21 cellular contexts compared by ENCODE assay signal in genomic region chr4:8345053-8345945, GRCh38.
DNase-seq lines count a peak whose midpoint lies in the region; ATAC-seq and TF ChIP-seq lines count a peak whose summit lies in the region.
"Had no signal": no experiment of that assay in that cellular context is flagged by ENCODE, and none has a peak within 500 bp of the region (broad histone marks: within the 10 kb centered on the region; RNA-seq: fewer than 3 reads in every experiment).

No MANE protein-coding gene starts in this region.

- CTCF ChIA-PET in mammary epithelial cell (lab: Charles Lee; ENCODE audit: low non-redundant PET) = no interaction called here

- H3K27ac ChIP-seq in osteoblast (ENCODE audit: low read depth, low read length) = no peak overlapping the region
- no peak overlapping the region for H3K27ac ChIP-seq in vagina
- no peak overlapping the region for H3K27ac ChIP-seq in mammary epithelial cell (ENCODE audit: insufficient read depth, low read depth, low read length)
- H3K27ac ChIP-seq: 22Rv1; BLaER1 treated with 17β-estradiol and CSF1 and Interleukin-3, amounts not matched to agents 10 nM and 100 nM; SJSA1 had no signal

- H3K36me3 ChIP-seq in osteoblast (ENCODE audit: insufficient read depth, low read length) (no peaks in the 10 kb centered on the region), vagina (no peaks in the 10 kb centered on the region), mammary epithelial cell (ENCODE audit: insufficient read depth, low read length) (no peaks in the 10 kb centered on the region)
- H3K36me3 ChIP-seq: BLaER1 treated with 17β-estradiol and CSF1 and Interleukin-3, amounts not matched to agents 10 nM and 100 nM; SJSA1 had no signal

- H3K4me2 ChIP-seq in osteoblast (ENCODE audit: insufficient read depth, low read length) (no peak overlapping the region), mammary epithelial cell (ENCODE audit: insufficient read depth, low read depth, low read length) (no peak overlapping the region)
- H3K4me2 ChIP-seq: BLaER1 treated with 17β-estradiol and CSF1 and Interleukin-3, amounts not matched to agents 10 nM and 100 nM had no signal

- H3K4me1 ChIP-seq in osteoblast (ENCODE audit: insufficient read depth, low read length) = no peaks in the 10 kb centered on the region
- H3K4me1 ChIP-seq in vagina = peaks cover 25% of the 10 kb centered on the region
- H3K4me1 ChIP-seq in mammary epithelial cell (ENCODE audit: insufficient read depth, low read length) = peaks cover 10% of the 10 kb centered on the region
- H3K4me1 ChIP-seq: SJSA1 had no signal

- in situ Hi-C loops in mammary epithelial cell (cut with MboI; ENCODE audit: low sequenced_read_pairs in 2 of 2) = no loop called here

- H3K79me2 ChIP-seq in osteoblast (ENCODE audit: insufficient read depth, low read length) = no peaks in the 10 kb centered on the region
- H3K79me2 ChIP-seq in mammary epithelial cell (ENCODE audit: insufficient read depth, low read length) = no peaks in the 10 kb centered on the region

- BruUV-seq in mammary epithelial cell (replicated peaks; lab: Mats Ljungman, UMichigan) = no TSS peak

- no peak overlapping the region for H3K9ac ChIP-seq in mammary epithelial cell (ENCODE audit: insufficient read depth, low read length)
- H3K9ac ChIP-seq: BLaER1 treated with 17β-estradiol and CSF1 and Interleukin-3, amounts not matched to agents 10 nM and 100 nM had no signal

- intact Hi-C loops in vagina (cut with DNase I) = no loop called here
- intact Hi-C loops in mammary epithelial cell (cut with micrococcal nuclease) = no loop called here

- TF ChIP-seq CTCF in osteoblast (IDR thresholded peaks at IDR 0.05; ENCODE audit: extremely low read depth, low read depth, low read length) (no peak), vagina (IDR thresholded peaks at IDR 0.05) (no peak), mammary epithelial cell (conservative IDR thresholded peaks at IDR 0.05 in 1 of 2, IDR thresholded peaks at IDR 0.05 in 1 of 2; ENCODE audit: extremely low read depth in 1 of 2, insufficient read depth in 1 of 2, low read depth in 1 of 2, low read length in 2 of 2) (no peak)

- no peak for TF ChIP-seq POLR2A in vagina (IDR thresholded peaks at IDR 0.05)

- WGBS in mammary epithelial cell (ENCODE audit: low coverage, missing lambda C conversion rate) = 94% methylated on average over 30 of the region's 34 CpGs

- H3K27me3 ChIP-seq in osteoblast (ENCODE audit: insufficient read depth, low read length) = peaks cover 4% of the 10 kb centered on the region
- H3K27me3 ChIP-seq in vagina = no peaks in the 10 kb centered on the region
- H3K27me3 ChIP-seq in mammary epithelial cell (ENCODE audit: insufficient read depth, low read length) = no peaks in the 10 kb centered on the region
- H3K27me3 ChIP-seq: SJSA1 had no signal

- dilution Hi-C loops in mammary epithelial cell (cut with HindIII; ENCODE audit: low sequenced_read_pairs) = no loop called here

- no peak for ATAC-seq in HG02610 (IDR thresholded peaks at IDR 0.05; ENCODE audit: unreplicated experiment)
- ATAC-seq: CD8-positive, alpha-beta T cell; Panc1 had no signal

- H4K20me1 ChIP-seq in osteoblast (ENCODE audit: insufficient read depth, low read length) = no peaks in the 10 kb centered on the region
- H4K20me1 ChIP-seq in mammary epithelial cell (ENCODE audit: insufficient read depth, low read length) = no peaks in the 10 kb centered on the region
- H4K20me1 ChIP-seq: BLaER1 treated with 17β-estradiol and CSF1 and Interleukin-3, amounts not matched to agents 10 nM and 100 nM had no signal

- H3K9me3 ChIP-seq in osteoblast (ENCODE audit: low read depth, low read length) (no peaks in the 10 kb centered on the region), vagina (no peaks in the 10 kb centered on the region), mammary epithelial cell (replicated peaks; ENCODE audit: insufficient read depth, low read length) (no peaks in the 10 kb centered on the region)
- H3K9me3 ChIP-seq: SJSA1 had no signal

- DNase-seq in DMS53 (lab: John Stamatoyannopoulos, UW) = peak; percentile 40
- no peak for DNase-seq in DMS53 treated with DMSO at 0.1 percent for 48 hours (lab: John Stamatoyannopoulos, UW; ENCODE audit: unreplicated experiment)
- DNase-seq in islet precursor cell = peak; percentile 47
- peak; percentile 62 for DNase-seq in osteoblast (ENCODE audit: insufficient read length, low spot score, missing footprints)
- DNase-seq in vagina (ENCODE audit: extremely low spot score in 2 of 2) = peak; percentile 69 to 91
- no peak for DNase-seq in mammary epithelial cell
- no peak for DNase-seq in SHP77 treated with DMSO at 0.1 percent for 48 hours (lab: John Stamatoyannopoulos, UW)
- DNase-seq: ACHN; CD8-positive, alpha-beta T cell; Karpas-422; NCI-H1105 treated with DMSO at 0.1 percent for 48 hours; NCI-H2029 treated with DMSO at 0.1 percent for 48 hours; NCI-H2171; NCI-H345; NCI-H524; NCI-H774 had no signal

- H3K4me3 ChIP-seq in osteoblast (ENCODE audit: insufficient read depth, low read length) (no peak overlapping the region), vagina (no peak overlapping the region), mammary epithelial cell (replicated peaks in 1 of 3; ENCODE audit: insufficient read depth in 1 of 3, low read depth in 2 of 3, low read length in 3 of 3) (no peak overlapping the region)
- H3K4me3 ChIP-seq: BLaER1 treated with 17β-estradiol and CSF1 and Interleukin-3, amounts not matched to agents 10 nM and 100 nM; SJSA1 had no signal

- H2AFZ ChIP-seq in osteoblast (ENCODE audit: low read length) (no peak overlapping the region), mammary epithelial cell (ENCODE audit: low read depth, low read length) (no peak overlapping the region)

Comparison
In these comparisons a context has a peak if more than half of its experiments do, and no peak if none do; other contexts are left out.
1. DNase-seq: peak in DMS53 (single experiment), islet precursor cell (single experiment), osteoblast (single experiment) and vagina (2 of 2); none in DMS53 treated with DMSO at 0.1 percent for 48 hours (single experiment), mammary epithelial cell (single experiment) and SHP77 treated with DMSO at 0.1 percent for 48 hours (single experiment).